Comparison of ENCODE assay signal across 9 cellular contexts in genomic region chr5:176629853-176630680, GRCh38. TPM values are rescaled to one million over a fixed set of nuclear protein-coding genes. Genes with fewer than 3 reads are reported as not detected.
A peak's percentile ranks its signal among the peaks of the same experiment; 100 is the strongest.
DNase-seq lines count a peak whose midpoint lies in the region; ATAC-seq and TF ChIP-seq lines count a peak whose summit lies in the region.
"Had no signal": no experiment of that assay in that cellular context is flagged by ENCODE, and none has a peak within 500 bp of the region (broad histone marks: within the 10 kb centered on the region; RNA-seq: fewer than 3 reads in every experiment).

TSS of gene EIF4E1B (plus strand) at chr5:176630675. CDS start at chr5:176642788, 12,113 bp downstream.
TSS of gene SNCB (minus strand) at chr5:176630534. CDS start at chr5:176629654, 880 bp downstream.

- H3K36me3 ChIP-seq in iPS-15b (ENCODE audit: control insufficient read depth, insufficient read depth, low read length) (no peaks in the 10 kb centered on the region), spleen (no peaks in the 10 kb centered on the region)

- 1 to 2% (median 1%) methylated on average over 30 to 94 of the region's 94 CpGs for WGBS in spleen, 5 donors
- WGBS in lower leg skin, 2 donors = 1 to 2% methylated on average over 41 to 65 of the region's 94 CpGs

- no peak for TF ChIP-seq CTCF in spleen (IDR thresholded peaks at IDR 0.05 in 8 of 11, conservative IDR thresholded peaks at IDR 0.05 in 3 of 11)
- TF ChIP-seq CTCF in lower leg skin (IDR thresholded peaks at IDR 0.05) = no peak

- ATAC-seq in GM21619 (IDR thresholded peaks at IDR 0.05; ENCODE audit: unreplicated experiment) = peak; percentile 83

- H3K9me3 ChIP-seq in iPS-15b (ENCODE audit: control insufficient read depth, insufficient read depth, low read length) (no peaks in the 10 kb centered on the region), spleen (no peaks in the 10 kb centered on the region)

- TF ChIP-seq POLR2A in spleen (IDR thresholded peaks at IDR 0.05) (no peak), lower leg skin (IDR thresholded peaks at IDR 0.05) (no peak)

- peak within 1 kb of the TSS; percentile 47 for H3K9ac ChIP-seq in iPS-15b (ENCODE audit: low read depth, low read length)

- H3K27ac ChIP-seq in angular gyrus (ENCODE audit: low read depth, low read length) (peak within 1 kb of the TSS; percentile 79), spleen (no peak within 1 kb of the TSS)

- H3K27me3 ChIP-seq in iPS-15b (ENCODE audit: control insufficient read depth, insufficient read depth, low read length) (peaks cover 46% of the 10 kb centered on the region), spleen (replicated peaks in 1 of 7) (peaks cover 8 to 98% (median 42%) of the 10 kb centered on the region in 7 donors)

- H3K4me1 ChIP-seq in iPS-15b (ENCODE audit: control insufficient read depth, insufficient read depth, low read length) (peaks cover 7% of the 10 kb centered on the region), spleen (peaks cover 12 to 48% (median 25%) of the 10 kb centered on the region in 6 donors)

- intact Hi-C loops in spleen (cut with DNase I; ENCODE audit: low total_unique reads) = no loop called here
- intact Hi-C loops in lower leg skin (cut with DNase I; ENCODE audit: low total_unique reads) = no loop called here

- DNase-seq in COLO668 (lab: John Stamatoyannopoulos, UW; ENCODE audit: unreplicated experiment) = peak; percentile 64
- peak; percentile 46 for DNase-seq in NCI-H510A treated with DMSO at 0.1 percent for 48 hours (lab: John Stamatoyannopoulos, UW)
- DNase-seq in spleen = peak; percentile 89
- DNase-seq in lower leg skin (ENCODE audit: low spot score in 2 of 2) = no peak
- DNase-seq in cerebellar nuclear complex (lab: John Stamatoyannopoulos, UW) = no peak

- H3K4me3 ChIP-seq in iPS-15b (ENCODE audit: low read depth, low read length) = peak within 1 kb of the TSS; percentile 95
- H3K4me3 ChIP-seq in spleen = peak within 1 kb of the TSS; percentile 21 to 70 (median 34)
- no peak within 1 kb of the TSS for H3K4me3 ChIP-seq in lower leg skin (ENCODE audit: low read depth, poor library complexity, severe bottlenecking)

RNA-seq across cellular contexts. Expression of gene EIF4E1B, which starts in this region (rescaled TPM):
- total RNA-seq in spleen (not detected), lower leg skin (not detected)
- polyA plus RNA-seq in spleen = not detected
- total RNA-seq: pulmonary artery endothelial cell had no signal

RNA-seq across cellular contexts. Expression of gene SNCB, which starts in this region (rescaled TPM):
- total RNA-seq in spleen (not detected), lower leg skin (not detected)
- polyA plus RNA-seq in spleen = under 1 TPM; 0.19 to 0.41 (median 0.33) TPM

Comparison
In these comparisons a context has a peak if more than half of its experiments do, and no peak if none do; other contexts are left out.
1. Peak in DNase-seq and H3K4me3 ChIP-seq in spleen; RNA of the genes that start here not detected or under 1 TPM.
2. DNase-seq: peak in COLO668 (single experiment) and NCI-H510A treated with DMSO at 0.1 percent for 48 hours (single experiment); none in lower leg skin (0 of 2) and cerebellar nuclear complex (0 of 2).